19 cellular contexts compared by ENCODE assay signal in genomic region chr6:80460396-80460912, GRCh38.
DNase-seq lines count a peak whose midpoint lies in the region; ATAC-seq, FAIRE-seq and TF ChIP-seq lines count a peak whose summit lies in the region.
"Had no signal": no experiment of that assay in that cellular context is flagged by ENCODE, and none has a peak within 500 bp of the region (broad histone marks: within the 10 kb centered on the region; RNA-seq: fewer than 3 reads in every experiment).

No MANE protein-coding gene starts in this region.

- no peak for TF ChIP-seq CTCF in bronchial epithelial cell (IDR thresholded peaks at IDR 0.05; ENCODE audit: insufficient read depth, low read length, severe bottlenecking)
- TF ChIP-seq CTCF in fibroblast of the aortic adventitia (IDR thresholded peaks at IDR 0.05; ENCODE audit: insufficient read depth, low read length): no peak

- no peak for ATAC-seq in GM18861 (IDR thresholded peaks at IDR 0.05; ENCODE audit: unreplicated experiment)

- H3K36me3 ChIP-seq in bronchial epithelial cell (ENCODE audit: control insufficient read depth, insufficient read depth, low read length): no peaks in the 10 kb centered on the region
- H3K36me3 ChIP-seq: BE2C, SJCRH30 had no signal

- no peaks in the 10 kb centered on the region for H3K27me3 ChIP-seq in bronchial epithelial cell (ENCODE audit: control insufficient read depth, insufficient read depth, low read length)
- H3K27me3 ChIP-seq: BE2C, SJCRH30 had no signal

- FAIRE-seq in bronchial epithelial cell (lab: Jason Lieb, UNC): no peak
- FAIRE-seq: HTR-8/SVneo had no signal

- H3K4me3 ChIP-seq in bronchial epithelial cell (ENCODE audit: low read depth, low read length) (no peak overlapping the region), fibroblast of the aortic adventitia (ENCODE audit: low read depth, low read length) (no peak overlapping the region)
- H3K4me3 ChIP-seq: SJCRH30 had no signal

- DNase-seq in LHCN-M2 (ENCODE audit: low read depth) (peak; percentile 41), bronchial epithelial cell (ENCODE audit: low read depth) (peak; percentile 46), fibroblast of the aortic adventitia (ENCODE audit: low read depth) (peak; percentile 83), H4 (ENCODE audit: low spot score) (no peak), mesenteric fat pad (ENCODE audit: low spot score) (no peak), NCI-H748 (lab: John Stamatoyannopoulos, UW; ENCODE audit: unreplicated experiment) (no peak)
- DNase-seq: BE2C; CD4-positive, alpha-beta T cell; DMS53; HCEC 1CT; MV-4-11; NCI-H1417 treated with DMSO at 0.1 percent for 48 hours; NCI-H1930; NCI-H69; OCI-M1; RPMI8226; SJCRH30 had no signal

Comparison
In these comparisons a context has a peak if more than half of its experiments do, and no peak if none do; other contexts are left out.
1. DNase-seq: peak in LHCN-M2 (single experiment), bronchial epithelial cell (single experiment) and fibroblast of the aortic adventitia (single experiment); none in H4 (single experiment), mesenteric fat pad (single experiment) and NCI-H748 (single experiment).